14 cellular contexts compared by ENCODE assay signal in the genomic region with DNA sequence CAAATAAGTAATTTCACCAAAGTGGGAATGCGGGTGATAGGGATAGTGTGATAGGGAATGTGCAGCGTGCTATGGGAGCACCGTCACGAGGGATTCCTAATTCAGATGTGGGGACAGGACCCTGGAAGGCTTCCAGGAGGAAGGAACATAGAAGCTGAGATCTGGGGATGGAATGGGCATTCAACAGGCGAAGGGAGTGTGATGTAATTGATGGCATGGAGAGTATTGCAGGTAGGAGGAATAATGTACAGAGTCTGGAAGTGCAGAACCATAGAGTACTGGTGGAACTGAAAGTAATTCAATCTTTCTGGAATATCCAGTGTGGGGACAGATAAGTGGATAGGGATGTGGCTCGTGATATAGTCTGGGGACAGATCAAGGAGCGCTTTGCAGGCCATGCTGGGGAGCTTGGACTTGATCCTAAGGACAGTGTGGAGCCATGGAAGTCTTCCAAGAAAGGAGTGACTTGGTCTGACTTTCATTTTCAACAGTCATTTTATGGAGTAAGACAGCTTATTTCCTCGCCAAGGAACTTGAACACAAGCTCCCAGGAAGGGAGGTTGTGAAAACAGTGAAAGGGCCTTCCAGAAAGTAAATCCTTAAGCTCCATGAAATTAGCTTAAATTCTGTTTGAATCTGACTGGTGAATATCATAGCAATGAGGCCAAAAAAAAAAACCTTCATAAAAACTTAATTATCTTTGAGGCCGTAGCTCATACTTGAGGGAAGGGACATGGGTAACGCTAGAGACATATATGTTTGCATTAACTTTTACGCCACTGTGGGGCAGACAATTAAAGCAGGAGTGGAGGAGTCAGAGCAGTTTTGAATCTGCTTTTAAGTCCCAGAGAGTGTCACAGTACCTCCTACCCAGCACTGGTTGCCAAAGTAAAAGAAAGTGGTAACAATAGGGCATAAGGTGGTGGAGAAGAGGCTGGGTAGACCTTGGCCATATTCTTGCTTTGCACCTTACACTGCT. TPM values are rescaled to one million over a fixed set of nuclear protein-coding genes. Genes with fewer than 3 reads are reported as not detected.
DNase-seq lines count a peak whose midpoint lies in the region; ATAC-seq and TF ChIP-seq lines count a peak whose summit lies in the region.
"Had no signal": no experiment of that assay in that cellular context is flagged by ENCODE, and none has a peak within 500 bp of the region (broad histone marks: within the 10 kb centered on the region; RNA-seq: fewer than 3 reads in every experiment).

No MANE protein-coding gene starts in this region.

- no peak overlapping the region for H3K4me3 Mint-ChIP-seq in progenitor cell of endocrine pancreas (ENCODE audit: low read depth)

- CTCF ChIA-PET in OCI-LY7 (lab: Charles Lee; ENCODE audit: unreplicated experiment) = interaction anchor here (0.7 to 0.8 kb wide), 2 partner anchors 31 to 52 kb away, joined by 3 read pairs; no protein-coding TSS in a partner anchor

- no peaks in the 10 kb centered on the region; the same call in 1 of the 2 replicates for H3K36me3 ChIP-seq in OCI-LY7 (ENCODE audit: insufficient read depth, low read length)
- H3K36me3 ChIP-seq: tibial nerve had no signal

- intact Hi-C loops in OCI-LY7 (cut with micrococcal nuclease; ENCODE audit: unreplicated experiment) = loop anchor here (2.0 to 10.0 kb wide), 5 partner anchors 52 to 1392 kb away; partner anchors contain the start of genes EFCAB7, ITGB3BP, PGM1 and USP1

- H3K9me3 ChIP-seq in OCI-LY7 (ENCODE audit: low read length) = peaks cover 18% of the 10 kb centered on the region
- H3K9me3 ChIP-seq: tibial nerve had no signal

- peak overlapping the region; percentile 5 for H3K27ac Mint-ChIP-seq in progenitor cell of endocrine pancreas

- in situ Hi-C loops in KBM-7 (cut with MboI; ENCODE audit: low pct_unique_long_range_greater_than_20kb, low sequenced_read_pairs) = no loop called here

- no peaks in the 10 kb centered on the region for H4K20me1 ChIP-seq in OCI-LY7 (ENCODE audit: insufficient read depth, low read length)

- H3K4me1 Mint-ChIP-seq in progenitor cell of endocrine pancreas (ENCODE audit: low read depth) = peaks cover 45% of the 10 kb centered on the region

- no peaks in the 10 kb centered on the region for H3K79me2 ChIP-seq in OCI-LY7 (ENCODE audit: insufficient read depth, low read depth, low read length)

- DNase-seq in AG09319 (ENCODE audit: extremely low read depth, low read depth) (peak; percentile 8), OCI-LY7 (ENCODE audit: low spot score) (no peak), fibroblast of peridontal ligament (ENCODE audit: extremely low read depth) (peak; percentile 64), progenitor cell of endocrine pancreas (ENCODE audit: low spot score, unreplicated experiment) (no peak), HuH-7.5 (ENCODE audit: low spot score) (no peak), KBM-7 (no peak)
- DNase-seq: activated T-cell treated with anti-CD3 and anti-CD28 coated beads, Interleukin-2, amount 50 U/mL, for 48 hours; GF-D8; NCI-H1092; NCI-H510A treated with DMSO at 0.1 percent for 48 hours had no signal

- H3K4me3 ChIP-seq in OCI-LY7 (ENCODE audit: low read depth, low read length, poor library complexity, severe bottlenecking) = no peak overlapping the region
- H3K4me3 ChIP-seq: tibial nerve had no signal

- H3K4me2 ChIP-seq in OCI-LY7 (ENCODE audit: low read length) = peak overlapping the region; percentile 65

- H3K27ac ChIP-seq in OCI-LY7 (ENCODE audit: low read depth, low read length, poor library complexity, severe bottlenecking) = peak overlapping the region; percentile 90

- no peaks in the 10 kb centered on the region for H3K9me2 ChIP-seq in OCI-LY7 (ENCODE audit: insufficient read depth, low read length)

- H3K36me3 Mint-ChIP-seq in progenitor cell of endocrine pancreas (ENCODE audit: insufficient read depth) = peaks cover 12% of the 10 kb centered on the region

- no peaks in the 10 kb centered on the region for H3K27me3 Mint-ChIP-seq in progenitor cell of endocrine pancreas

- POLR2A ChIA-PET in OCI-LY7 (lab: Charles Lee) = interaction anchor here (0.6 to 3.1 kb wide), 6 partner anchors 9 to 1215 kb away, joined by 3 to 19 read pairs (median 4); no protein-coding TSS in a partner anchor

- ATAC-seq in HG02759 (IDR thresholded peaks at IDR 0.05; ENCODE audit: unreplicated experiment) (no peak), GM21367 (IDR thresholded peaks at IDR 0.05; ENCODE audit: unreplicated experiment) (no peak)
- ATAC-seq: esophagus mucosa had no signal

- H2AFZ ChIP-seq in OCI-LY7 (ENCODE audit: low read length) = no peak overlapping the region

- H3K9me3 Mint-ChIP-seq in progenitor cell of endocrine pancreas (ENCODE audit: low read depth) = peaks cover 7% of the 10 kb centered on the region

- TF ChIP-seq CTCF in AG09319 (IDR thresholded peaks at IDR 0.05; ENCODE audit: low read depth, low read length) (no peak), OCI-LY7 (conservative IDR thresholded peaks at IDR 0.05; ENCODE audit: low read length) (no peak), progenitor cell of endocrine pancreas (IDR thresholded peaks at IDR 0.05; ENCODE audit: unreplicated experiment) (no peak)

- H3K4me1 ChIP-seq in OCI-LY7 (ENCODE audit: insufficient read depth, low read length, poor library complexity, severe bottlenecking) = peaks cover 69% of the 10 kb centered on the region

- BruUV-seq in OCI-LY7 (replicated peaks; lab: Mats Ljungman, UMichigan) = no TSS peak

RNA-seq across cellular contexts. Expression of gene ROR1, which starts 55.8 kb away (rescaled TPM):
- total RNA-seq in OCI-LY7 (2014; rRNA removed; shearing (Covaris generic)) = 0.47 and 0.85 TPM in 2 replicates
- total RNA-seq in OCI-LY7 (2022) (1.4 and 2.5 TPM in 2 replicates), progenitor cell of endocrine pancreas (61.3 and 63.8 TPM in 2 replicates)

Comparison
In these comparisons a context has a peak if more than half of its experiments do, and no peak if none do; other contexts are left out.
1. DNase-seq: peak in AG09319 (single experiment) and fibroblast of peridontal ligament (single experiment); none in OCI-LY7 (single experiment), progenitor cell of endocrine pancreas (single experiment), HuH-7.5 (single experiment) and KBM-7 (single experiment).
2. RNA of gene ROR1, which starts 55.8 kb away (total RNA-seq): 61.3 to 63.8 TPM in progenitor cell of endocrine pancreas; 0.47 to 2.5 TPM in OCI-LY7; every median in the first group is over 10 times any median in the second.